Comparison of ENCODE assay signal across 1 cellular context in genomic region chr3:171586274-171586673, GRCh38.
TF ChIP-seq lines count a peak whose summit lies in the region.

No MANE protein-coding gene starts in this region.

TF ChIP-seq in SK-N-SH treated with all-trans-retinoic acid at 6 μM for 48 hours, 23 proteins besides CTCF, POLR2A, EP300 and RAD21 (continued from another document):
- TF ChIP-seq PATZ1 (CRISPR knock-in tag; IDR thresholded peaks at IDR 0.05; ENCODE audit: borderline replicate concordance): no peak
- TF ChIP-seq, protein P1, sequence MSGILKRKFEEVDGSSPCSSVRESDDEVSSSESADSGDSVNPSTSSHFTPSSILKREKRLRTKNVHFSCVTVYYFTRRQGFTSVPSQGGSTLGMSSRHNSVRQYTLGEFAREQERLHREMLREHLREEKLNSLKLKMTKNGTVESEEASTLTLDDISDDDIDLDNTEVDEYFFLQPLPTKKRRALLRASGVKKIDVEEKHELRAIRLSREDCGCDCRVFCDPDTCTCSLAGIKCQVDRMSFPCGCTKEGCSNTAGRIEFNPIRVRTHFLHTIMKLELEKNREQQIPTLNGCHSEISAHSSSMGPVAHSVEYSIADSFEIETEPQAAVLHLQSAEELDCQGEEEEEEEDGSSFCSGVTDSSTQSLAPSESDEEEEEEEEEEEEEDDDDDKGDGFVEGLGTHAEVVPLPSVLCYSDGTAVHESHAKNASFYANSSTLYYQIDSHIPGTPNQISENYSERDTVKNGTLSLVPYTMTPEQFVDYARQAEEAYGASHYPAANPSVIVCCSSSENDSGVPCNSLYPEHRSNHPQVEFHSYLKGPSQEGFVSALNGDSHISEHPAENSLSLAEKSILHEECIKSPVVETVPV (CRISPR knock-in tag; IDR thresholded peaks at IDR 0.05): no peak
- TF ChIP-seq RARB (CRISPR knock-in tag; IDR thresholded peaks at IDR 0.05): no peak
- TF ChIP-seq ZFP30 (CRISPR knock-in tag; IDR thresholded peaks at IDR 0.05): no peak
TF ChIP-seq in SK-N-SH treated with all-trans-retinoic acid at 6 μM for 48 hours: peak in this region for 0.
